In genomic region chr9:132749316-132749715, GRCh38 we compare ENCODE assay signal across 1 cellular context.
TF ChIP-seq lines count a peak whose summit lies in the region.

No MANE protein-coding gene starts in this region.

TF ChIP-seq in IMR-90, 13 proteins besides CTCF, POLR2A, EP300 and RAD21 (continued from another document):
- TF ChIP-seq RFX5 (IDR thresholded peaks at IDR 0.05; ENCODE audit: low read depth, low read length) = no peak
